18 cellular contexts compared by ENCODE assay signal in genomic region chr1:34696230-34696629, GRCh38. TPM values are rescaled to one million over a fixed set of nuclear protein-coding genes. Genes with fewer than 3 reads are reported as not detected.
DNase-seq lines count a peak whose midpoint lies in the region; ATAC-seq, FAIRE-seq and TF ChIP-seq lines count a peak whose summit lies in the region.
"Had no signal": no experiment of that assay in that cellular context is flagged by ENCODE, and none has a peak within 500 bp of the region (broad histone marks: within the 10 kb centered on the region; RNA-seq: fewer than 3 reads in every experiment).

No MANE protein-coding gene starts in this region.

- H3K27ac ChIP-seq in endodermal cell (ENCODE audit: low read depth, low read length): no peak overlapping the region
- H3K27ac ChIP-seq: SJCRH30 had no signal

- no peaks in the 10 kb centered on the region for H3K4me1 ChIP-seq in endodermal cell (ENCODE audit: control insufficient read depth, insufficient read depth, low read length)
- H3K4me1 ChIP-seq: SJCRH30 had no signal

- H3K27me3 ChIP-seq in MG63: 0 out of 2 replicates have a peak, but pooled peaks cover 3% of the 10 kb centered on the region
- H3K27me3 ChIP-seq in endodermal cell (ENCODE audit: control insufficient read depth, insufficient read depth, low read length, poor library complexity, severe bottlenecking): peaks cover 3% of the 10 kb centered on the region

- H3K9me3 Mint-ChIP-seq in activated CD8-positive, alpha-beta T cell treated with anti-CD3 and anti-CD28 coated beads for 36 hours: no peaks in the 10 kb centered on the region
- no peaks in the 10 kb centered on the region for H3K9me3 Mint-ChIP-seq in activated CD8-positive, alpha-beta T cell treated with anti-CD3 and anti-CD28 coated beads, Interleukin-2, amount 10 ng/mL, durations not matched to agents 7 days and 5 days (ENCODE audit: insufficient read depth)
- no peaks in the 10 kb centered on the region for H3K9me3 Mint-ChIP-seq in endodermal cell
- H3K9me3 Mint-ChIP-seq: activated naive CD4-positive, alpha-beta T cell treated with anti-CD3 and anti-CD28 coated beads for 36 hours had no signal

- POLR2A ChIA-PET in activated CD8-positive, alpha-beta T cell treated with anti-CD3 and anti-CD28 coated beads for 36 hours (lab: Charles Lee): no interaction called here
- POLR2A ChIA-PET in activated CD8-positive, alpha-beta T cell treated with anti-CD3 and anti-CD28 coated beads, Interleukin-2, amount 10 ng/mL, durations not matched to agents 7 days and 5 days (lab: Charles Lee): no interaction called here

- peak; percentile 5 for DNase-seq in activated CD8-positive, alpha-beta T cell treated with anti-CD3 and anti-CD28 coated beads for 36 hours
- DNase-seq in activated CD8-positive, alpha-beta T cell treated with anti-CD3 and anti-CD28 coated beads, Interleukin-2, amount 10 ng/mL, durations not matched to agents 7 days and 5 days: no peak
- peak; percentile 29 for DNase-seq in MG63
- DNase-seq in endodermal cell: no peak
- peak; percentile 26 for DNase-seq in urothelium cell line (ENCODE audit: low spot score)
- DNase-seq in 8988T: no peak
- DNase-seq: activated naive CD4-positive, alpha-beta T cell treated with anti-CD3 and anti-CD28 coated beads for 36 hours; DND-41; effector memory CD4-positive, alpha-beta T cell; GOT3; kidney; mucosa of descending colon; posterior cingulate gyrus; SJCRH30 had no signal

- no peak for TF ChIP-seq CTCF in activated CD8-positive, alpha-beta T cell treated with anti-CD3 and anti-CD28 coated beads for 36 hours (IDR thresholded peaks at IDR 0.05)
- TF ChIP-seq CTCF in endodermal cell (conservative IDR thresholded peaks at IDR 0.05): peak; percentile 55

- no peaks in the 10 kb centered on the region for H3K36me3 ChIP-seq in MG63
- no peaks in the 10 kb centered on the region for H3K36me3 ChIP-seq in endodermal cell (ENCODE audit: control insufficient read depth, insufficient read depth, low read length)
- H3K36me3 ChIP-seq: SJCRH30 had no signal

- no peak for FAIRE-seq in urothelium cell line (lab: Jason Lieb, UNC)
- FAIRE-seq: GM18507, kidney had no signal

- H3K27me3 Mint-ChIP-seq in activated CD8-positive, alpha-beta T cell treated with anti-CD3 and anti-CD28 coated beads for 36 hours: peaks cover 4% of the 10 kb centered on the region
- peaks cover 3% of the 10 kb centered on the region for H3K27me3 Mint-ChIP-seq in activated CD8-positive, alpha-beta T cell treated with anti-CD3 and anti-CD28 coated beads, Interleukin-2, amount 10 ng/mL, durations not matched to agents 7 days and 5 days (ENCODE audit: low read depth)
- peaks cover 9% of the 10 kb centered on the region for H3K27me3 Mint-ChIP-seq in endodermal cell (ENCODE audit: insufficient read depth)

- intact Hi-C loops in activated CD8-positive, alpha-beta T cell treated with anti-CD3 and anti-CD28 coated beads for 36 hours (cut with micrococcal nuclease): no loop called here

- H3K36me3 Mint-ChIP-seq in activated CD8-positive, alpha-beta T cell treated with anti-CD3 and anti-CD28 coated beads for 36 hours (ENCODE audit: low read depth): no peaks in the 10 kb centered on the region
- H3K36me3 Mint-ChIP-seq in activated CD8-positive, alpha-beta T cell treated with anti-CD3 and anti-CD28 coated beads, Interleukin-2, amount 10 ng/mL, durations not matched to agents 7 days and 5 days (ENCODE audit: low read depth): no peaks in the 10 kb centered on the region
- H3K36me3 Mint-ChIP-seq in endodermal cell (ENCODE audit: low read depth): no peaks in the 10 kb centered on the region

- ATAC-seq in activated CD8-positive, alpha-beta T cell treated with anti-CD3 and anti-CD28 coated beads for 36 hours: peak; percentile 42
- ATAC-seq in activated CD8-positive, alpha-beta T cell treated with anti-CD3 and anti-CD28 coated beads, Interleukin-2, amount 10 ng/mL, durations not matched to agents 7 days and 5 days: no peak
- ATAC-seq in GM19023 (IDR thresholded peaks at IDR 0.05; ENCODE audit: unreplicated experiment) (no peak), GM18520 (IDR thresholded peaks at IDR 0.05; ENCODE audit: unreplicated experiment) (no peak)
- ATAC-seq: mucosa of descending colon had no signal

- 86 to 89% methylated on average over 2 of the region's 2 CpGs for WGBS in endodermal cell (ENCODE audit: insufficient coverage in 1 of 2, insufficient read length in 1 of 2), 2 experiments

- CTCF ChIA-PET in activated CD8-positive, alpha-beta T cell treated with anti-CD3 and anti-CD28 coated beads for 36 hours (lab: Charles Lee): no interaction called here
- CTCF ChIA-PET in activated CD8-positive, alpha-beta T cell treated with anti-CD3 and anti-CD28 coated beads, Interleukin-2, amount 10 ng/mL, durations not matched to agents 7 days and 5 days (lab: Charles Lee): interaction anchor here (2.1 kb wide), 1 partner anchor 46 kb away, joined by 4 read pairs; no protein-coding TSS in a partner anchor

- H3K9me3 ChIP-seq in MG63 (no peaks in the 10 kb centered on the region), endodermal cell (ENCODE audit: control insufficient read depth, low read length) (no peaks in the 10 kb centered on the region)
- H3K9me3 ChIP-seq: mucosa of descending colon, SJCRH30 had no signal

- H3K4me3 Mint-ChIP-seq in activated CD8-positive, alpha-beta T cell treated with anti-CD3 and anti-CD28 coated beads for 36 hours: no peak overlapping the region
- H3K4me3 Mint-ChIP-seq in activated CD8-positive, alpha-beta T cell treated with anti-CD3 and anti-CD28 coated beads, Interleukin-2, amount 10 ng/mL, durations not matched to agents 7 days and 5 days: no peak overlapping the region
- no peak overlapping the region for H3K4me3 Mint-ChIP-seq in endodermal cell
- H3K4me3 Mint-ChIP-seq: activated naive CD4-positive, alpha-beta T cell treated with anti-CD3 and anti-CD28 coated beads for 36 hours had no signal

- H3K4me1 Mint-ChIP-seq in activated CD8-positive, alpha-beta T cell treated with anti-CD3 and anti-CD28 coated beads for 36 hours (ENCODE audit: low read depth): no peaks in the 10 kb centered on the region
- no peaks in the 10 kb centered on the region for H3K4me1 Mint-ChIP-seq in activated CD8-positive, alpha-beta T cell treated with anti-CD3 and anti-CD28 coated beads, Interleukin-2, amount 10 ng/mL, durations not matched to agents 7 days and 5 days (ENCODE audit: low read depth)
- no peaks in the 10 kb centered on the region for H3K4me1 Mint-ChIP-seq in endodermal cell

- H3K9ac ChIP-seq in endodermal cell (ENCODE audit: extremely low read depth, low read length, poor library complexity, severe bottlenecking): no peak overlapping the region

- no peak overlapping the region for H3K4me3 ChIP-seq in MG63
- no peak overlapping the region for H3K4me3 ChIP-seq in endodermal cell (ENCODE audit: low read length)
- H3K4me3 ChIP-seq: mucosa of descending colon, SJCRH30 had no signal

- no peak overlapping the region for H3K27ac Mint-ChIP-seq in activated CD8-positive, alpha-beta T cell treated with anti-CD3 and anti-CD28 coated beads for 36 hours
- H3K27ac Mint-ChIP-seq in activated CD8-positive, alpha-beta T cell treated with anti-CD3 and anti-CD28 coated beads, Interleukin-2, amount 10 ng/mL, durations not matched to agents 7 days and 5 days: no peak overlapping the region
- H3K27ac Mint-ChIP-seq in endodermal cell: no peak overlapping the region
- H3K27ac Mint-ChIP-seq: activated naive CD4-positive, alpha-beta T cell treated with anti-CD3 and anti-CD28 coated beads for 36 hours had no signal

RNA-seq across cellular contexts. Expression of gene GJB5, which starts 58.6 kb away (rescaled TPM):
- total RNA-seq in activated CD8-positive, alpha-beta T cell treated with anti-CD3 and anti-CD28 coated beads for 36 hours: not detected
- not detected for total RNA-seq in activated CD8-positive, alpha-beta T cell treated with anti-CD3 and anti-CD28 coated beads, Interleukin-2, amount 10 ng/mL, durations not matched to agents 7 days and 5 days
- total RNA-seq in MG63 (2014; rRNA removed; shearing (Covaris generic); ENCODE audit: low replicate concordance): not detected in 2 replicates
- total RNA-seq in endodermal cell: under 1 TPM; 0.20 to 0.42 TPM
- not detected for polyA plus RNA-seq in endodermal cell (2013, experiment 1 of 2)
- polyA plus RNA-seq in endodermal cell (2013, experiment 2 of 2): not detected
- total RNA-seq: activated naive CD4-positive, alpha-beta T cell treated with anti-CD3 and anti-CD28 coated beads for 36 hours; kidney; LHCN-M2; mucosa of descending colon; SJCRH30 had no signal

Comparison
In these comparisons a context has a peak if more than half of its experiments do, and no peak if none do; other contexts are left out.
1. DNase-seq: peak in activated CD8-positive, alpha-beta T cell treated with anti-CD3 and anti-CD28 coated beads for 36 hours (single experiment), MG63 (single experiment) and urothelium cell line (single experiment); none in activated CD8-positive, alpha-beta T cell treated with anti-CD3 and anti-CD28 coated beads, Interleukin-2, amount 10 ng/mL, durations not matched to agents 7 days and 5 days (single experiment), endodermal cell (single experiment) and 8988T (single experiment).